In the genomic region with DNA sequence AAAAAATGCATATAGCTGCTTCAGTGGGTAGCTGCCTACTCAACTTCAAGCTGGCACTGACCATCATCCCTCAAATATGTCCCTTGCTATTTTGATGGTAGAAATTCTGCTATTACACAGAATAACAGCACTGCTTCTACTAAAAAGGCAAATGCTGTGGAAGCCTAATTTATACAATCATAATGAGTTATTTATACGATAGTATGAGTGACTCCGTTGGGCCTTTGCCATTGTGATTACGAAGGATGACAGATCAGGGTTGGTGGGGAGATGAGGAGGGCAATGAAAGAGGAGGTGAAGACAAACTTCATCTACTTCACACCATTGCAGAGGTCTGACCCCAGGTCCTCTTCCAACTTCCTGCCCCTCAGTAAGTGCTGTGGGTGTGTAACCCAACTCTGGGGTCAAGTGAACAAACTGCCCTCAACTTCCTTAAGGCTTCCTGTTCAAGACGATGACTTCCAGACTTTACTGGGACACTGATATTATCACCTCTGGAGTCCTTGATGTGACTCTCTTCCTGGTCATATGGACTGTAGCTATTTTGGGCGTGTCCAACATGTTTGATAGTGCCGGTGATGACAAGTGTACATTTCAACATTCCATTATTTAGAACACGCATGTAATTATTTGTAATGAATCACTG, we compare ENCODE assay signal across 13 cellular contexts.
DNase-seq lines count a peak whose midpoint lies in the region; ATAC-seq, FAIRE-seq and TF ChIP-seq lines count a peak whose summit lies in the region.
"Had no signal": no experiment of that assay in that cellular context is flagged by ENCODE, and none has a peak within 500 bp of the region (broad histone marks: within the 10 kb centered on the region; RNA-seq: fewer than 3 reads in every experiment).

No MANE protein-coding gene starts in this region.

- ATAC-seq in Right ventricle myocardium superior (ENCODE audit: poor library complexity) (no peak), T-helper 17 cell (no peak), right cardiac atrium (peak in 1 of 2 donors; percentile 63), HG03378 (IDR thresholded peaks at IDR 0.05; ENCODE audit: unreplicated experiment) (no peak)

- H3K9me3 ChIP-seq in right atrium auricular region (no peaks in the 10 kb centered on the region), T-helper 17 cell (ENCODE audit: control insufficient read depth, low read length, poor library complexity, severe bottlenecking) (no peaks in the 10 kb centered on the region), right cardiac atrium (ENCODE audit: control insufficient read depth, low read length) (no peaks in the 10 kb centered on the region), kidney (ENCODE audit: control insufficient read depth in 1 of 2, low read length in 2 of 2) (no peaks in the 10 kb centered on the region)
- H3K9me3 ChIP-seq: psoas muscle had no signal

- 30% methylated on average over 7 of the region's 7 CpGs for WGBS in right cardiac atrium

- no peak overlapping the region for H3K4me3 Mint-ChIP-seq in T-helper 17 cell

- H3K27ac ChIP-seq in right atrium auricular region (peak overlapping the region; percentile 57 to 72), right cardiac atrium (ENCODE audit: low read length) (peak overlapping the region; percentile 54), kidney (ENCODE audit: low read depth in 2 of 2, low read length in 2 of 2) (no peak overlapping the region)
- H3K27ac ChIP-seq: psoas muscle had no signal

- H3K4me3 ChIP-seq in right atrium auricular region (no peak overlapping the region), right cardiac atrium (ENCODE audit: low read length) (no peak overlapping the region), kidney (ENCODE audit: low read length in 2 of 2) (no peak overlapping the region)
- H3K4me3 ChIP-seq: lung, psoas muscle had no signal

- H3K27ac Mint-ChIP-seq in T-helper 17 cell = peak overlapping the region; percentile 21
- H3K27ac Mint-ChIP-seq: activated T-helper 2 cell treated with anti-CD3 and anti-CD28 coated beads, Interferon-gamma antibody, Interleukin-2, Interleukin-4, amounts not matched to agents 10 μg/mL and 5 μg/mL and 100 μg/mL, durations not matched to agents 14 hours and 24 hours and 36 hours had no signal

- DNase-seq in right atrium auricular region (ENCODE audit: low spot score) = no peak
- no peak for DNase-seq in Right ventricle myocardium superior
- no peak for DNase-seq in T-helper 17 cell
- DNase-seq in right cardiac atrium = no peak
- no peak for DNase-seq in kidney
- no peak for DNase-seq in C1 segment of cervical spinal cord (lab: John Stamatoyannopoulos, UW)
- DNase-seq in activated naive CD4-positive, alpha-beta T cell (lab: John Stamatoyannopoulos, UW) = no peak
- DNase-seq: activated CD4-positive, CD25-positive, alpha-beta regulatory T cell; NCI-H2171; psoas muscle had no signal

- H3K36me3 ChIP-seq in right atrium auricular region = no peaks in the 10 kb centered on the region
- H3K36me3 ChIP-seq in kidney (ENCODE audit: control insufficient read depth in 1 of 2, insufficient read depth in 2 of 2, low read length in 2 of 2) = no peaks in the 10 kb centered on the region

- no peaks in the 10 kb centered on the region for H3K27me3 Mint-ChIP-seq in T-helper 17 cell

- no peaks in the 10 kb centered on the region for H3K36me3 Mint-ChIP-seq in T-helper 17 cell (ENCODE audit: low read depth)

- H3K4me1 ChIP-seq in right atrium auricular region (peaks cover 0 to 39% of the 10 kb centered on the region in 2 donors), right cardiac atrium (ENCODE audit: control insufficient read depth, insufficient read depth, low read length) (peaks cover 5% of the 10 kb centered on the region), kidney (ENCODE audit: control insufficient read depth in 1 of 2, insufficient read depth in 1 of 2, low read depth in 1 of 2, low read length in 2 of 2) (no peaks in the 10 kb centered on the region)

- FAIRE-seq in kidney (lab: Jason Lieb, UNC) = no peak

- no peak overlapping the region for H3K9ac ChIP-seq in kidney (ENCODE audit: low read length in 2 of 2)

- H3K27me3 ChIP-seq in right atrium auricular region = no peaks in the 10 kb centered on the region
- H3K27me3 ChIP-seq in right cardiac atrium (ENCODE audit: control insufficient read depth, insufficient read depth) = no peaks in the 10 kb centered on the region

- H3K4me1 Mint-ChIP-seq in T-helper 17 cell = peaks cover 12% of the 10 kb centered on the region

- TF ChIP-seq CTCF in right atrium auricular region (IDR thresholded peaks at IDR 0.05) = peak; percentile 9 to 10
- TF ChIP-seq CTCF in kidney (IDR thresholded peaks at IDR 0.05; ENCODE audit: borderline replicate concordance, extremely low read depth, insufficient read depth) = no peak

- intact Hi-C loops in Right ventricle myocardium superior (cut with DNase I) (loop anchor here (5.0 kb wide), 1 partner anchor 1210 kb away; no protein-coding TSS in a partner anchor), right cardiac atrium (cut with DNase I) (loop anchor here (2.0 to 10.0 kb wide), 5 partner anchors 283 to 1213 kb away; partner anchors contain the start of gene VCAN (in 1 of the 4)), kidney (cut with DNase I) (no loop called here)

Comparison
In these comparisons a context has a peak if more than half of its experiments do, and no peak if none do; other contexts are left out.
1. H3K27ac ChIP-seq: peak in right atrium auricular region (2 of 2) and right cardiac atrium (single experiment); none in kidney (0 of 2).